In the genomic region with DNA sequence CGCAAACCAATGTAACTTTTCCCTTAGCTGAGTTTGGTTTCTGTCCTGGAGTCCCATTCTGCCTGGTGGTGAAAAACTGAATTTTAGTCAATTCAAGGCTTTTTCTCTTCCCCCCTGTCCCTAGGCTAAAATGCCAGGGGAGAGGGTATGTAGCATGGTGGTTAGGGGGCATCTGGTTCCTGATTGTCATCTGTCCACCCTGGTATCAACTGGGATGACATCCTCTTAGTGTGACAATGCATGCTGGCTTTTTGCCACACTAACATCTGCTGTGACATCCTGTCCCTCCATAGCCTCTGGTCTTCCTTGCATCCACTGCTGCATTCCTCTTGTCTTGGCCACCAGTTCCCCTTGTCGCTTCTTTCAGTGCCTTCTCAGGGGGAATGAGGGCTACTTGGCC, we compare ENCODE assay signal across 20 cellular contexts.
A peak's percentile ranks its signal among the peaks of the same experiment; 100 is the strongest.
DNase-seq lines count a peak whose midpoint lies in the region; ATAC-seq and TF ChIP-seq lines count a peak whose summit lies in the region.
"Had no signal": no experiment of that assay in that cellular context is flagged by ENCODE, and none has a peak within 500 bp of the region (broad histone marks: within the 10 kb centered on the region; RNA-seq: fewer than 3 reads in every experiment).

No MANE protein-coding gene starts in this region.

- H3K27me3 ChIP-seq in BE2C, result no peaks in the 10 kb centered on the region
- no peaks in the 10 kb centered on the region for H3K27me3 ChIP-seq in RWPE2 (ENCODE audit: insufficient read depth, poor library complexity, severe bottlenecking)
- H3K27me3 ChIP-seq in mesenchymal stem cell (ENCODE audit: control insufficient read depth in 1 of 2, insufficient read depth in 1 of 2, low read length in 2 of 2), result no peaks in the 10 kb centered on the region
- H3K27me3 ChIP-seq: BLaER1 had no signal

- peak overlapping the region; percentile 41 for H2AK5ac ChIP-seq in mesenchymal stem cell (ENCODE audit: low read length, severe bottlenecking)

- WGBS in mesenchymal stem cell, result 90% methylated on average over 2 of the region's 2 CpGs

- no peak overlapping the region for H3K23ac ChIP-seq in mesenchymal stem cell (ENCODE audit: low read length in 2 of 2)

- H2AFZ ChIP-seq in mesenchymal stem cell (ENCODE audit: low read depth, low read length), result no peak overlapping the region
- H2AFZ ChIP-seq: GM23248 had no signal

- no peak overlapping the region for H2BK15ac ChIP-seq in mesenchymal stem cell (ENCODE audit: low read depth, poor library complexity, severe bottlenecking)

- H3K4me1 ChIP-seq in BE2C (peaks cover 17% of the 10 kb centered on the region), RWPE2 (ENCODE audit: insufficient read depth, poor library complexity, severe bottlenecking) (peaks cover 48% of the 10 kb centered on the region), mesenchymal stem cell (ENCODE audit: control insufficient read depth, insufficient read depth, low read depth, low read length) (peaks cover 25% of the 10 kb centered on the region)

- H3K36me3 Mint-ChIP-seq in stimulated activated memory B cell treated with anti-CD40 and anti-IgM and Interleukin-4, amounts not matched to agents 10 μg/mL and 1 μg/mL and 100 μg/mL, for 72 hours, result no peaks in the 10 kb centered on the region
- no peaks in the 10 kb centered on the region for H3K36me3 Mint-ChIP-seq in naive thymus-derived CD8-positive, alpha-beta T cell
- H3K36me3 Mint-ChIP-seq: CD4-positive, CD25-positive, alpha-beta regulatory T cell; CD8-positive, alpha-beta T cell had no signal

- H3K4me1 Mint-ChIP-seq in stimulated activated memory B cell treated with anti-CD40 and anti-IgM and Interleukin-4, amounts not matched to agents 10 μg/mL and 1 μg/mL and 100 μg/mL, for 72 hours, result peaks cover 5% of the 10 kb centered on the region
- H3K4me1 Mint-ChIP-seq in naive thymus-derived CD8-positive, alpha-beta T cell, result peaks cover 4 to 13% (median 6%) of the 10 kb centered on the region in 4 donors

- H3K79me1 ChIP-seq in mesenchymal stem cell (replicated peaks; ENCODE audit: low read length, poor library complexity, severe bottlenecking), result no peaks in the 10 kb centered on the region

- peak overlapping the region; percentile 15 to 29 for H2BK12ac ChIP-seq in mesenchymal stem cell (ENCODE audit: low read length in 2 of 2)

- no peak overlapping the region for H3K14ac ChIP-seq in mesenchymal stem cell (ENCODE audit: low read length in 2 of 2)

- H3K9ac ChIP-seq in mesenchymal stem cell (ENCODE audit: low read length), result no peak overlapping the region
- H3K9ac ChIP-seq: BLaER1, GM23248 had no signal

- POLR2A ChIA-PET in naive thymus-derived CD8-positive, alpha-beta T cell (lab: Charles Lee), result interaction anchor here (1.2 kb wide), 1 partner anchor 9 kb away, joined by 3 read pairs; no protein-coding TSS in a partner anchor

- peak overlapping the region in 1 of 2 experiments; percentile 28 for H3K18ac ChIP-seq in mesenchymal stem cell (ENCODE audit: low read depth in 1 of 2, low read length in 2 of 2)

- no peak overlapping the region for H3K4me2 ChIP-seq in mesenchymal stem cell (ENCODE audit: low read length, poor library complexity, severe bottlenecking)
- H3K4me2 ChIP-seq: BLaER1 had no signal

- TF ChIP-seq CTCF in BE2C (IDR thresholded peaks at IDR 0.05; ENCODE audit: low read depth, low read length) (no peak), RWPE2 (IDR thresholded peaks at IDR 0.05; ENCODE audit: poor library complexity, severe bottlenecking) (no peak)

- ATAC-seq in RWPE2 (ENCODE audit: low read depth), result no peak
- ATAC-seq in HG03097 (IDR thresholded peaks at IDR 0.05; ENCODE audit: low FRiP score, unreplicated experiment), result no peak
- no peak for ATAC-seq in stimulated activated memory B cell treated with anti-CD40 and anti-IgM and Interleukin-4, amounts not matched to agents 10 μg/mL and 1 μg/mL and 100 μg/mL, for 72 hours
- no peak for ATAC-seq in naive thymus-derived CD8-positive, alpha-beta T cell
- ATAC-seq: CD8-positive, alpha-beta T cell had no signal

- H3K9me3 Mint-ChIP-seq in stimulated activated memory B cell treated with anti-CD40 and anti-IgM and Interleukin-4, amounts not matched to agents 10 μg/mL and 1 μg/mL and 100 μg/mL, for 72 hours, result no peaks in the 10 kb centered on the region
- no peaks in the 10 kb centered on the region for H3K9me3 Mint-ChIP-seq in naive thymus-derived CD8-positive, alpha-beta T cell
- H3K9me3 Mint-ChIP-seq: CD4-positive, CD25-positive, alpha-beta regulatory T cell; CD8-positive, alpha-beta T cell had no signal

- H3K27ac Mint-ChIP-seq in stimulated activated memory B cell treated with anti-CD40 and anti-IgM and Interleukin-4, amounts not matched to agents 10 μg/mL and 1 μg/mL and 100 μg/mL, for 72 hours, result no peak overlapping the region
- H3K27ac Mint-ChIP-seq in naive thymus-derived CD8-positive, alpha-beta T cell, result no peak overlapping the region
- H3K27ac Mint-ChIP-seq: CD4-positive, CD25-positive, alpha-beta regulatory T cell; CD8-positive, alpha-beta T cell had no signal

- H3K4me3 ChIP-seq in BE2C (ENCODE audit: low read depth, low read length) (no peak overlapping the region), RWPE2 (ENCODE audit: severe bottlenecking) (no peak overlapping the region), mesenchymal stem cell (ENCODE audit: insufficient read depth in 1 of 2, low read depth in 1 of 2, low read length in 2 of 2) (no peak overlapping the region)
- H3K4me3 ChIP-seq: BLaER1, GM12878, GM23248 had no signal

- H4K91ac ChIP-seq in mesenchymal stem cell (ENCODE audit: low read length), result peak overlapping the region; percentile 45

- DNase-seq in BE2C (peak; percentile 42), COR-L47 (lab: John Stamatoyannopoulos, UW) (peak; percentile 12), RWPE2 (ENCODE audit: low spot score) (no peak), mesenchymal stem cell (no peak)
- no peak for DNase-seq in activated CD4-positive, alpha-beta T cell treated with anti-CD3 and anti-CD28 coated beads, Interleukin-2, amount 50 U/mL, for 4 hours
- DNase-seq in naive thymus-derived CD8-positive, alpha-beta T cell, result no peak
- DNase-seq: CD4-positive, CD25-positive, alpha-beta regulatory T cell; CD8-positive, alpha-beta T cell; DMS 273 treated with DMSO at 0.1 percent for 48 hours; DMS79; EL; GDM1; GM23248; H7; HCEC 1CT had no signal

- peak overlapping the region; percentile 61 for H4K8ac ChIP-seq in mesenchymal stem cell (ENCODE audit: low read length)

- H3K27ac ChIP-seq in RWPE2 (ENCODE audit: poor library complexity, severe bottlenecking) (peak overlapping the region; percentile 99), mesenchymal stem cell (ENCODE audit: low read length, poor library complexity, severe bottlenecking) (no peak overlapping the region)
- H3K27ac ChIP-seq: BLaER1, C4-2B, GM23248 had no signal

- no peak overlapping the region for H3K4me3 Mint-ChIP-seq in stimulated activated memory B cell treated with anti-CD40 and anti-IgM and Interleukin-4, amounts not matched to agents 10 μg/mL and 1 μg/mL and 100 μg/mL, for 72 hours
- no peak overlapping the region for H3K4me3 Mint-ChIP-seq in naive thymus-derived CD8-positive, alpha-beta T cell
- H3K4me3 Mint-ChIP-seq: CD4-positive, CD25-positive, alpha-beta regulatory T cell; CD8-positive, alpha-beta T cell had no signal

- peaks cover 27% of the 10 kb centered on the region for H3K27me3 Mint-ChIP-seq in stimulated activated memory B cell treated with anti-CD40 and anti-IgM and Interleukin-4, amounts not matched to agents 10 μg/mL and 1 μg/mL and 100 μg/mL, for 72 hours
- H3K27me3 Mint-ChIP-seq in naive thymus-derived CD8-positive, alpha-beta T cell, result peaks cover 0 to 14% (median 0%) of the 10 kb centered on the region in 5 donors
- H3K27me3 Mint-ChIP-seq: CD4-positive, CD25-positive, alpha-beta regulatory T cell had no signal

- H2BK5ac ChIP-seq in mesenchymal stem cell (ENCODE audit: low read depth, low read length, poor library complexity, severe bottlenecking), result no peak overlapping the region

- no peaks in the 10 kb centered on the region for H3K9me3 ChIP-seq in BE2C
- H3K9me3 ChIP-seq in RWPE2 (ENCODE audit: severe bottlenecking), result no peaks in the 10 kb centered on the region
- H3K9me3 ChIP-seq in mesenchymal stem cell (ENCODE audit: control insufficient read depth, low read length), result no peaks in the 10 kb centered on the region
- H3K9me3 ChIP-seq: BLaER1 had no signal

- H3K4ac ChIP-seq in mesenchymal stem cell (ENCODE audit: low read depth in 1 of 2, low read length in 2 of 2), result no peak overlapping the region

- H2BK120ac ChIP-seq in mesenchymal stem cell (ENCODE audit: low read depth, low read length), result no peak overlapping the region

- no peaks in the 10 kb centered on the region for H3K36me3 ChIP-seq in BE2C
- no peaks in the 10 kb centered on the region for H3K36me3 ChIP-seq in RWPE2 (ENCODE audit: low read depth)
- no peaks in the 10 kb centered on the region for H3K36me3 ChIP-seq in mesenchymal stem cell (ENCODE audit: control insufficient read depth in 1 of 2, insufficient read depth in 2 of 2, low read depth in 1 of 2, low read length in 2 of 2)
- H3K36me3 ChIP-seq: BLaER1 had no signal

Comparison
In these comparisons a context has a peak if more than half of its experiments do, and no peak if none do; other contexts are left out.
1. DNase-seq: peak in BE2C (single experiment) and COR-L47 (single experiment); none in RWPE2 (single experiment), mesenchymal stem cell (single experiment), activated CD4-positive, alpha-beta T cell treated with anti-CD3 and anti-CD28 coated beads, Interleukin-2, amount 50 U/mL, for 4 hours (0 of 2) and naive thymus-derived CD8-positive, alpha-beta T cell (0 of 10).